Comparison of ENCODE assay signal across 13 cellular contexts in genomic region chr7:114783413-114783812, GRCh38.
A peak's percentile ranks its signal among the peaks of the same experiment; 100 is the strongest.
DNase-seq lines count a peak whose midpoint lies in the region; ATAC-seq and TF ChIP-seq lines count a peak whose summit lies in the region.
"Had no signal": no experiment of that assay in that cellular context is flagged by ENCODE, and none has a peak within 500 bp of the region (broad histone marks: within the 10 kb centered on the region; RNA-seq: fewer than 3 reads in every experiment).

No MANE protein-coding gene starts in this region.

- no peaks in the 10 kb centered on the region for H3K27me3 Mint-ChIP-seq in activated CD4-positive, alpha-beta T cell treated with anti-CD3 and anti-CD28 coated beads, Interleukin-2, amount 10 ng/mL, durations not matched to agents 24 days and 14 days
- peaks cover 3 to 18% of the 10 kb centered on the region in 2 donors for H3K27me3 Mint-ChIP-seq in natural killer cell treated with Interleukin-12 subunit alpha and Interleukin-12 subunit beta and Interleukin-15 and Interleukin-18, amount 100 ng/mL, for 72 hours
- H3K27me3 Mint-ChIP-seq in natural killer cell (ENCODE audit: low read depth in 2 of 2): no peaks in the 10 kb centered on the region
- no peaks in the 10 kb centered on the region for H3K27me3 Mint-ChIP-seq in activated CD4-positive, alpha-beta memory T cell treated with anti-CD3 and anti-CD28 coated beads, Interleukin-2, amount 10 ng/mL, durations not matched to agents 7 days and 5 days
- peaks cover 0 to 6% of the 10 kb centered on the region in 2 donors for H3K27me3 Mint-ChIP-seq in effector memory CD8-positive, alpha-beta T cell

- CTCF ChIA-PET in activated CD4-positive, alpha-beta memory T cell treated with anti-CD3 and anti-CD28 coated beads, Interleukin-2, amount 10 ng/mL, durations not matched to agents 7 days and 5 days (lab: Charles Lee): no interaction called here

- ATAC-seq in natural killer cell treated with Interleukin-12 subunit alpha and Interleukin-12 subunit beta and Interleukin-15 and Interleukin-18, amount 100 ng/mL, for 72 hours: no peak
- ATAC-seq in natural killer cell: no peak
- ATAC-seq in effector memory CD8-positive, alpha-beta T cell (replicated peaks): no peak
- ATAC-seq: K562 had no signal

- intact Hi-C loops in activated CD4-positive, alpha-beta T cell treated with anti-CD3 and anti-CD28 coated beads, Interleukin-2, amount 10 ng/mL, durations not matched to agents 24 days and 14 days (cut with micrococcal nuclease): loop anchor here (1.0 kb wide), 1 partner anchor 10 kb away; no protein-coding TSS in a partner anchor
- intact Hi-C loops in natural killer cell (cut with micrococcal nuclease): no loop called here

- peak overlapping the region; percentile 85 for H3K27ac Mint-ChIP-seq in activated CD4-positive, alpha-beta T cell treated with anti-CD3 and anti-CD28 coated beads, Interleukin-2, amount 10 ng/mL, durations not matched to agents 24 days and 14 days
- no peak overlapping the region for H3K27ac Mint-ChIP-seq in natural killer cell treated with Interleukin-12 subunit alpha and Interleukin-12 subunit beta and Interleukin-15 and Interleukin-18, amount 100 ng/mL, for 72 hours
- H3K27ac Mint-ChIP-seq in natural killer cell: no peak overlapping the region
- H3K27ac Mint-ChIP-seq in activated CD4-positive, alpha-beta memory T cell treated with anti-CD3 and anti-CD28 coated beads, Interleukin-2, amount 10 ng/mL, durations not matched to agents 7 days and 5 days: peak overlapping the region; percentile 10
- peak overlapping the region in 1 of 2 donors; percentile 1 for H3K27ac Mint-ChIP-seq in effector memory CD8-positive, alpha-beta T cell

- peak overlapping the region; percentile 6 for H3K4me3 Mint-ChIP-seq in activated CD4-positive, alpha-beta T cell treated with anti-CD3 and anti-CD28 coated beads, Interleukin-2, amount 10 ng/mL, durations not matched to agents 24 days and 14 days
- H3K4me3 Mint-ChIP-seq in natural killer cell treated with Interleukin-12 subunit alpha and Interleukin-12 subunit beta and Interleukin-15 and Interleukin-18, amount 100 ng/mL, for 72 hours: peak overlapping the region; percentile 3
- no peak overlapping the region for H3K4me3 Mint-ChIP-seq in natural killer cell
- H3K4me3 Mint-ChIP-seq in activated CD4-positive, alpha-beta memory T cell treated with anti-CD3 and anti-CD28 coated beads, Interleukin-2, amount 10 ng/mL, durations not matched to agents 7 days and 5 days: peak overlapping the region; percentile 37
- peak overlapping the region; percentile 25 to 53 for H3K4me3 Mint-ChIP-seq in effector memory CD8-positive, alpha-beta T cell

- H3K9me3 Mint-ChIP-seq in activated CD4-positive, alpha-beta T cell treated with anti-CD3 and anti-CD28 coated beads, Interleukin-2, amount 10 ng/mL, durations not matched to agents 24 days and 14 days: peaks cover under 1% of the 10 kb centered on the region
- no peaks in the 10 kb centered on the region for H3K9me3 Mint-ChIP-seq in natural killer cell treated with Interleukin-12 subunit alpha and Interleukin-12 subunit beta and Interleukin-15 and Interleukin-18, amount 100 ng/mL, for 72 hours
- peaks cover 2 to 6% of the 10 kb centered on the region in 2 donors for H3K9me3 Mint-ChIP-seq in natural killer cell
- peaks cover 1% of the 10 kb centered on the region for H3K9me3 Mint-ChIP-seq in activated CD4-positive, alpha-beta memory T cell treated with anti-CD3 and anti-CD28 coated beads, Interleukin-2, amount 10 ng/mL, durations not matched to agents 7 days and 5 days
- no peaks in the 10 kb centered on the region for H3K9me3 Mint-ChIP-seq in effector memory CD8-positive, alpha-beta T cell

- POLR2A ChIA-PET in activated CD4-positive, alpha-beta memory T cell treated with anti-CD3 and anti-CD28 coated beads, Interleukin-2, amount 10 ng/mL, durations not matched to agents 7 days and 5 days (lab: Charles Lee): no interaction called here

- H3K4me1 Mint-ChIP-seq in activated CD4-positive, alpha-beta T cell treated with anti-CD3 and anti-CD28 coated beads, Interleukin-2, amount 10 ng/mL, durations not matched to agents 24 days and 14 days: peaks cover 23% of the 10 kb centered on the region
- peaks cover 0 to 5% of the 10 kb centered on the region in 2 donors for H3K4me1 Mint-ChIP-seq in natural killer cell treated with Interleukin-12 subunit alpha and Interleukin-12 subunit beta and Interleukin-15 and Interleukin-18, amount 100 ng/mL, for 72 hours (ENCODE audit: low read depth in 2 of 2)
- H3K4me1 Mint-ChIP-seq in natural killer cell: no peaks in the 10 kb centered on the region
- peaks cover 29% of the 10 kb centered on the region for H3K4me1 Mint-ChIP-seq in activated CD4-positive, alpha-beta memory T cell treated with anti-CD3 and anti-CD28 coated beads, Interleukin-2, amount 10 ng/mL, durations not matched to agents 7 days and 5 days
- peaks cover 8 to 9% of the 10 kb centered on the region in 2 donors for H3K4me1 Mint-ChIP-seq in effector memory CD8-positive, alpha-beta T cell (ENCODE audit: low read depth in 2 of 2)

- H3K36me3 Mint-ChIP-seq in activated CD4-positive, alpha-beta T cell treated with anti-CD3 and anti-CD28 coated beads, Interleukin-2, amount 10 ng/mL, durations not matched to agents 24 days and 14 days (ENCODE audit: low read depth): no peaks in the 10 kb centered on the region
- no peaks in the 10 kb centered on the region for H3K36me3 Mint-ChIP-seq in natural killer cell treated with Interleukin-12 subunit alpha and Interleukin-12 subunit beta and Interleukin-15 and Interleukin-18, amount 100 ng/mL, for 72 hours
- no peaks in the 10 kb centered on the region for H3K36me3 Mint-ChIP-seq in natural killer cell
- H3K36me3 Mint-ChIP-seq in activated CD4-positive, alpha-beta memory T cell treated with anti-CD3 and anti-CD28 coated beads, Interleukin-2, amount 10 ng/mL, durations not matched to agents 7 days and 5 days (ENCODE audit: low read depth): peaks cover under 1% of the 10 kb centered on the region
- H3K36me3 Mint-ChIP-seq in effector memory CD8-positive, alpha-beta T cell (ENCODE audit: insufficient read depth): no peaks in the 10 kb centered on the region

- TF ChIP-seq CTCF in natural killer cell (IDR thresholded peaks at IDR 0.05): no peak

- DNase-seq in activated CD4-positive, alpha-beta T cell treated with anti-CD3 and anti-CD28 coated beads, Interleukin-2, amount 10 ng/mL, durations not matched to agents 24 days and 14 days: peak; percentile 49
- no peak for DNase-seq in activated CD4-positive, alpha-beta T cell treated with anti-CD3 and anti-CD28 coated beads, Interleukin-2, amount 50 U/mL, for 48 hours
- DNase-seq in natural killer cell treated with Interleukin-12 subunit alpha and Interleukin-12 subunit beta and Interleukin-15 and Interleukin-18, amount 100 ng/mL, for 72 hours (ENCODE audit: low spot score): no peak
- no peak for DNase-seq in natural killer cell
- no peak for DNase-seq in activated CD4-positive, alpha-beta memory T cell treated with anti-CD3 and anti-CD28 coated beads, Interleukin-2, amount 10 ng/mL, durations not matched to agents 7 days and 5 days
- DNase-seq in effector memory CD8-positive, alpha-beta T cell: no peak
- DNase-seq in HCEC 1CT: no peak
- DNase-seq in NCI-H510A (lab: John Stamatoyannopoulos, UW): no peak
- DNase-seq: GOT3; NCI-H187 treated with DMSO at 0.1 percent for 48 hours; NCI-H69; NK-92 treated with Interleukin-12 subunit alpha and Interleukin-12 subunit beta, amount 100 ng/mL, for 24 hours had no signal

Comparison
In these comparisons a context has a peak if more than half of its experiments do, and no peak if none do; other contexts are left out.
1. H3K27ac Mint-ChIP-seq: peak in activated CD4-positive, alpha-beta T cell treated with anti-CD3 and anti-CD28 coated beads, Interleukin-2, amount 10 ng/mL, durations not matched to agents 24 days and 14 days (single experiment) and activated CD4-positive, alpha-beta memory T cell treated with anti-CD3 and anti-CD28 coated beads, Interleukin-2, amount 10 ng/mL, durations not matched to agents 7 days and 5 days (single experiment); none in natural killer cell treated with Interleukin-12 subunit alpha and Interleukin-12 subunit beta and Interleukin-15 and Interleukin-18, amount 100 ng/mL, for 72 hours (0 of 2) and natural killer cell (0 of 2).